ENCODE assay signal across 25 cellular contexts in the genomic region with DNA sequence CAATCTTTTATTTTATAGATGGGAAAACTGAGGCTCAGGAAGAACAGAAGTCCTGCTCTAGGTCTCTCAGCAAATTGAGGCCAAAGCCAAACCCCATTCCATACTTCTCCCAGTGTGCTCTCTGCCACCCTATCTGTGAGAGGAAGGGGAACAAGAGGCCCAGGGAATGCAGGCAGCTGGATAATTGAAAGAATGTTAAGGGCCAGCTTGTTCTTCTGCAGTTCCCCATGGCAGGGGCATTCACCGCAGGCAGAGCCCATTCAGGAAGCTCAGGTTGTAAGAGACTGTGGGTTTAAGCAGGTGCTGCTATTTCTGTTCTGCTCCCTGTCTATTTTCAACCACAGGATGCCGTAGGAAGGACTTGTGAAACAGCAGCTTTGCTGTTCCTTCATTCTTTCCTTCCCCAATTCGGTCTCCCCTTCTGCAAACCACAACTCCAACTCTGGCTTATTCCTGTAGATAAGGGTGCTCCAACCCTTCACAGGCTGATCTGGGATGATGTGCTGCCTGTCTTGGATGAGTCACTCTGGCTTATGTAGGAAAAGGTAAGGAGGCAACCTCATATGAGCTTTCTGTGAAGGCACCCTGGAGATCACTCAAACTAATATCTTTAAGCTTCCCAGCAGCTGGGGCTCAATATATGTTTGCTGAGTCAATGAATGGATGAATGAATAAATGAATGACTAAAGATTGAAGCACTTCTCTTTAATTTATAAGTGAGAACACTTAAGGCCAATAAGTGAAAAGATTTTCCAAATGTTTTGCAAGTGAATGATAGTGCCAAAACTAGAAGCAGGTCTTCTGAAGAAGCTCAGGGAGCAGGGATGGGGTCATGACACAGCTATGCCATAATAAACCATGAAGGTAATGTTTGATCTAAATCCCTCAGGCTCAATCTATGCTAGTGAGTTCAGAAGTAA.
DNase-seq lines count a peak whose midpoint lies in the region; ATAC-seq and TF ChIP-seq lines count a peak whose summit lies in the region.
"Had no signal": no experiment of that assay in that cellular context is flagged by ENCODE, and none has a peak within 500 bp of the region (broad histone marks: within the 10 kb centered on the region; RNA-seq: fewer than 3 reads in every experiment).

No MANE protein-coding gene starts in this region.

- H3K4me1 Mint-ChIP-seq in H9: peaks cover 41 to 43% of the 10 kb centered on the region in 2 experiments
- H3K4me1 Mint-ChIP-seq: natural killer cell had no signal

- H3K27me3 Mint-ChIP-seq in H9 (ENCODE audit: low read depth): no peaks in the 10 kb centered on the region

- no peaks in the 10 kb centered on the region for H3K36me3 Mint-ChIP-seq in H9 (ENCODE audit: insufficient read depth in 1 of 3, low read depth in 3 of 3)
- H3K36me3 Mint-ChIP-seq: natural killer cell had no signal

- no peaks in the 10 kb centered on the region for H3K23me2 ChIP-seq in H9 (ENCODE audit: insufficient read length, low read depth, low read length, poor library complexity, severe bottlenecking)

- no peak overlapping the region for H2BK15ac ChIP-seq in H9 (ENCODE audit: low read depth, low read length)

- ATAC-seq in HG03039 (IDR thresholded peaks at IDR 0.05; ENCODE audit: unreplicated experiment) (no peak), GM19395 (IDR thresholded peaks at IDR 0.05; ENCODE audit: unreplicated experiment) (no peak), HG03457 (IDR thresholded peaks at IDR 0.05; ENCODE audit: unreplicated experiment) (no peak), SK-N-SH treated with all-trans-retinoic acid at 6 μM for 48 hours (no peak)
- ATAC-seq: HepG2, natural killer cell had no signal

- no peak overlapping the region for H2BK20ac ChIP-seq in H9 (ENCODE audit: low read depth, low read length, poor library complexity, severe bottlenecking)

- peak overlapping the region in 7 of 11 experiments; percentile 15 to 52 (median 47); a peak in 12 of 22 replicates for H3K4me2 ChIP-seq in BLaER1 treated with 17β-estradiol and CSF1 and Interleukin-3, amounts not matched to agents 10 nM and 100 nM
- H3K4me2 ChIP-seq in H9 (ENCODE audit: insufficient read depth, insufficient read length, low read length) (no peak overlapping the region), mammary epithelial cell (ENCODE audit: insufficient read depth, low read depth, low read length) (no peak overlapping the region)
- H3K4me2 ChIP-seq: PC-9 had no signal

- H2AFZ ChIP-seq in H9 (ENCODE audit: low read length) (no peak overlapping the region), mammary epithelial cell (ENCODE audit: low read depth, low read length) (no peak overlapping the region)
- H2AFZ ChIP-seq: PC-9 had no signal

- H3K56ac ChIP-seq in H9 (ENCODE audit: insufficient read length, low read depth, low read length): no peak overlapping the region

- no peaks in the 10 kb centered on the region for H3K9me3 Mint-ChIP-seq in H9

- no peak overlapping the region for H2BK5ac ChIP-seq in H9 (ENCODE audit: insufficient read length, low read length)

- BruUV-seq in mammary epithelial cell (replicated peaks; lab: Mats Ljungman, UMichigan): no TSS peak

- no peak overlapping the region for H3K23ac ChIP-seq in H9 (ENCODE audit: insufficient read length, low read depth, low read length)

- H4K5ac ChIP-seq in H9 (ENCODE audit: insufficient read length, low read depth, low read length): no peak overlapping the region

- CTCF ChIA-PET in mammary epithelial cell (lab: Charles Lee; ENCODE audit: low non-redundant PET): no interaction called here

- H4K91ac ChIP-seq in H9 (ENCODE audit: insufficient read length, low read depth, low read length): no peak overlapping the region

- H4K8ac ChIP-seq in H9 (replicated peaks; ENCODE audit: insufficient read length, low read depth, low read length): no peak overlapping the region

- H2BK120ac ChIP-seq in H9 (ENCODE audit: low read depth, low read length, poor library complexity, severe bottlenecking): no peak overlapping the region

- H3K79me1 ChIP-seq in H9 (ENCODE audit: insufficient read depth, low read depth, low read length, poor library complexity, severe bottlenecking): no peaks in the 10 kb centered on the region

- H3K79me2 ChIP-seq in H9 (ENCODE audit: insufficient read depth, low read length) (no peaks in the 10 kb centered on the region), mammary epithelial cell (ENCODE audit: insufficient read depth, low read length) (no peaks in the 10 kb centered on the region)

- no peak overlapping the region for H3K4me3 ChIP-seq in BLaER1 treated with 17β-estradiol and CSF1 and Interleukin-3, amounts not matched to agents 10 nM and 100 nM
- H3K4me3 ChIP-seq in mammary epithelial cell (replicated peaks in 1 of 3; ENCODE audit: insufficient read depth in 1 of 3, low read depth in 2 of 3, low read length in 3 of 3): no peak overlapping the region
- H3K4me3 ChIP-seq: adrenal gland, PC-9, transverse colon had no signal

- TF ChIP-seq CTCF in H9 (conservative IDR thresholded peaks at IDR 0.05): no peak
- TF ChIP-seq CTCF in mammary epithelial cell (conservative IDR thresholded peaks at IDR 0.05 in 1 of 2, IDR thresholded peaks at IDR 0.05 in 1 of 2; ENCODE audit: extremely low read depth in 1 of 2, insufficient read depth in 1 of 2, low read depth in 1 of 2, low read length in 2 of 2): no peak

- H4K20me1 ChIP-seq in BLaER1 treated with 17β-estradiol and CSF1 and Interleukin-3, amounts not matched to agents 10 nM and 100 nM: 0 out of 22 replicates have a peak, but pooled peaks cover 0 to 4% (median 0%) of the 10 kb centered on the region in 11 experiments
- H4K20me1 ChIP-seq in H9 (ENCODE audit: control insufficient read depth, insufficient read depth, insufficient read length): no peaks in the 10 kb centered on the region
- H4K20me1 ChIP-seq in mammary epithelial cell (ENCODE audit: insufficient read depth, low read length): no peaks in the 10 kb centered on the region

- dilution Hi-C loops in mammary epithelial cell (cut with HindIII; ENCODE audit: low sequenced_read_pairs): no loop called here

- peak overlapping the region in 1 of 3 experiments; percentile 40; a peak in 2 of 7 replicates for H3K27ac Mint-ChIP-seq in H9
- H3K27ac Mint-ChIP-seq: natural killer cell had no signal

- H3K9me3 ChIP-seq in BLaER1 treated with 17β-estradiol and CSF1 and Interleukin-3, amounts not matched to agents 10 nM and 100 nM (replicated peaks in 1 of 11): no peaks in the 10 kb centered on the region
- H3K9me3 ChIP-seq in H9 (ENCODE audit: control insufficient read depth, low read depth, low read length): no peaks in the 10 kb centered on the region
- peaks cover 6% of the 10 kb centered on the region for H3K9me3 ChIP-seq in mammary epithelial cell (replicated peaks; ENCODE audit: insufficient read depth, low read length)
- H3K9me3 ChIP-seq: adrenal gland, BE2C, transverse colon had no signal

- no peak overlapping the region for H3T11ph ChIP-seq in H9 (ENCODE audit: low read length)

- no peaks in the 10 kb centered on the region for H3K27me3 ChIP-seq in BLaER1 treated with 17β-estradiol and CSF1 and Interleukin-3, amounts not matched to agents 10 nM and 100 nM
- no peaks in the 10 kb centered on the region for H3K27me3 ChIP-seq in H9 (ENCODE audit: insufficient read depth, low read length)
- H3K27me3 ChIP-seq in mammary epithelial cell (ENCODE audit: insufficient read depth, low read length): no peaks in the 10 kb centered on the region
- H3K27me3 ChIP-seq: adrenal gland, BE2C, transverse colon had no signal

- no peaks in the 10 kb centered on the region for H3K36me3 ChIP-seq in BLaER1 treated with 17β-estradiol and CSF1 and Interleukin-3, amounts not matched to agents 10 nM and 100 nM
- no peaks in the 10 kb centered on the region for H3K36me3 ChIP-seq in mammary epithelial cell (ENCODE audit: insufficient read depth, low read length)
- H3K36me3 ChIP-seq: adrenal gland, BE2C, transverse colon had no signal

- H3K4ac ChIP-seq in H9 (ENCODE audit: low read depth, low read length): no peak overlapping the region

- H2AK5ac ChIP-seq in H9 (ENCODE audit: insufficient read length, low read length): no peak overlapping the region

- no peak overlapping the region for H2BK12ac ChIP-seq in H9 (ENCODE audit: insufficient read length, low read depth, low read length)

- H3K4me3 Mint-ChIP-seq in H9: no peak overlapping the region
- H3K4me3 Mint-ChIP-seq: natural killer cell had no signal

- H3K27ac ChIP-seq in BLaER1 treated with 17β-estradiol and CSF1 and Interleukin-3, amounts not matched to agents 10 nM and 100 nM: no peak overlapping the region
- H3K27ac ChIP-seq in H9 (ENCODE audit: insufficient read length, low read depth, low read length): no peak overlapping the region
- H3K27ac ChIP-seq in mammary epithelial cell (ENCODE audit: insufficient read depth, low read depth, low read length): no peak overlapping the region
- H3K27ac ChIP-seq: adrenal gland, PC-9, transverse colon had no signal

- H3K9ac ChIP-seq in BLaER1 treated with 17β-estradiol and CSF1 and Interleukin-3, amounts not matched to agents 10 nM and 100 nM: no peak overlapping the region
- no peak overlapping the region for H3K9ac ChIP-seq in H9 (ENCODE audit: extremely low read depth, insufficient read length, low read length)
- H3K9ac ChIP-seq in mammary epithelial cell (ENCODE audit: insufficient read depth, low read length): no peak overlapping the region

- peaks cover 13 to 30% (median 19%) of the 10 kb centered on the region in 10 experiments; a peak in 18 of 20 replicates for H3K4me1 ChIP-seq in BLaER1 treated with 17β-estradiol and CSF1 and Interleukin-3, amounts not matched to agents 10 nM and 100 nM
- H3K4me1 ChIP-seq in H9 (ENCODE audit: insufficient read depth, low read length): 0 out of 2 replicates have a peak, but pooled peaks cover 3% of the 10 kb centered on the region
- H3K4me1 ChIP-seq in mammary epithelial cell (ENCODE audit: insufficient read depth, low read length): no peaks in the 10 kb centered on the region
- H3K4me1 ChIP-seq: adrenal gland, BE2C, transverse colon had no signal

- no CpG with 5 or more reads among the region's 3 CpGs for WGBS in H9 (ENCODE audit: extremely low coverage, insufficient read length, low lambda C conversion rate)
- 45% methylated on average over 3 of the region's 3 CpGs for WGBS in mammary epithelial cell (ENCODE audit: low coverage, missing lambda C conversion rate)

- H3K14ac ChIP-seq in H9 (ENCODE audit: insufficient read depth, low read length): no peak overlapping the region

- DNase-seq in H9: peak; percentile 28
- DNase-seq in mammary epithelial cell: peak; percentile 18
- peak; percentile 16 for DNase-seq in myocyte (ENCODE audit: low read depth)
- DNase-seq: ACHN; activated CD4-positive, alpha-beta T cell treated with anti-CD3 and anti-CD28 coated beads, Interleukin-2, amount 50 U/mL, for 48 hours; activated naive CD4-positive, alpha-beta T cell treated with Interleukin-2 at 50 U/mL for 16 hours; adrenal gland; BE2C; H7; Karpas-422; MV-4-11; natural killer cell; NCI-H1436 treated with DMSO at 0.1 percent for 48 hours; NCI-H510A treated with DMSO at 0.1 percent for 48 hours; PC-9; SIG-M5; stimulated activated CD4-positive, alpha-beta T cell treated with anti-CD3 and anti-CD28 coated beads, Interleukin-2, amount 100 ng/mL, for 48 hours; T-helper 1 cell; transverse colon had no signal

- in situ Hi-C loops in mammary epithelial cell (cut with MboI; ENCODE audit: low sequenced_read_pairs in 2 of 2): no loop called here

- no peak overlapping the region for H3K18ac ChIP-seq in H9 (ENCODE audit: insufficient read length, low read depth, low read length)

- intact Hi-C loops in mammary epithelial cell (cut with micrococcal nuclease): no loop called here

Comparison
In these comparisons a context has a peak if more than half of its experiments do, and no peak if none do; other contexts are left out.
1. H3K4me2 ChIP-seq: peak in BLaER1 treated with 17β-estradiol and CSF1 and Interleukin-3, amounts not matched to agents 10 nM and 100 nM (7 of 11); none in H9 (single experiment) and mammary epithelial cell (single experiment).
2. Peak in every context shown above with its lines, with median percentiles within 50 percentile points of each other: DNase-seq.